ENCODE assay signal across 19 cellular contexts in genomic region chr19:4541114-4541805, GRCh38. TPM values are rescaled to one million over a fixed set of nuclear protein-coding genes. Genes with fewer than 3 reads are reported as not detected.
DNase-seq lines count a peak whose midpoint lies in the region; ATAC-seq and TF ChIP-seq lines count a peak whose summit lies in the region.
"Had no signal": no experiment of that assay in that cellular context is flagged by ENCODE, and none has a peak within 500 bp of the region (broad histone marks: within the 10 kb centered on the region; RNA-seq: fewer than 3 reads in every experiment).

No MANE protein-coding gene starts in this region.

- H3K27ac ChIP-seq in right lobe of liver: peak overlapping the region in 2 of 3 donors; percentile 66
- H3K27ac ChIP-seq: 22Rv1 had no signal

- peaks cover 12% of the 10 kb centered on the region for H3K4me1 Mint-ChIP-seq in activated CD4-positive, alpha-beta T cell treated with anti-CD3 and anti-CD28 coated beads, Interleukin-2, amount 10 ng/mL, durations not matched to agents 24 days and 14 days

- intact Hi-C loops in right lobe of liver (cut with DNase I): no loop called here
- intact Hi-C loops in activated CD4-positive, alpha-beta T cell treated with anti-CD3 and anti-CD28 coated beads, Interleukin-2, amount 10 ng/mL, durations not matched to agents 24 days and 14 days (cut with micrococcal nuclease): no loop called here

- H3K36me3 ChIP-seq in right lobe of liver: peaks cover 0 to 3% (median 1%) of the 10 kb centered on the region in 4 donors

- H3K27me3 Mint-ChIP-seq in activated CD4-positive, alpha-beta T cell treated with anti-CD3 and anti-CD28 coated beads, Interleukin-2, amount 10 ng/mL, durations not matched to agents 24 days and 14 days: no peaks in the 10 kb centered on the region

- no peak overlapping the region for H3K27ac Mint-ChIP-seq in activated CD4-positive, alpha-beta T cell treated with anti-CD3 and anti-CD28 coated beads, Interleukin-2, amount 10 ng/mL, durations not matched to agents 24 days and 14 days

- peaks cover 0 to 32% (median 5%) of the 10 kb centered on the region in 4 donors for H3K4me1 ChIP-seq in right lobe of liver

- no peaks in the 10 kb centered on the region for H3K9me3 ChIP-seq in right lobe of liver

- H3K4me3 Mint-ChIP-seq in activated CD4-positive, alpha-beta T cell treated with anti-CD3 and anti-CD28 coated beads, Interleukin-2, amount 10 ng/mL, durations not matched to agents 24 days and 14 days: no peak overlapping the region
- H3K4me3 Mint-ChIP-seq: H9 had no signal

- H3K36me3 Mint-ChIP-seq in activated CD4-positive, alpha-beta T cell treated with anti-CD3 and anti-CD28 coated beads, Interleukin-2, amount 10 ng/mL, durations not matched to agents 24 days and 14 days (ENCODE audit: low read depth): no peaks in the 10 kb centered on the region

- ATAC-seq in right lobe of liver (peak in 1 of 4 donors; percentile 17), HG02610 (IDR thresholded peaks at IDR 0.05; ENCODE audit: unreplicated experiment) (no peak)

- no peaks in the 10 kb centered on the region for H3K9me3 Mint-ChIP-seq in activated CD4-positive, alpha-beta T cell treated with anti-CD3 and anti-CD28 coated beads, Interleukin-2, amount 10 ng/mL, durations not matched to agents 24 days and 14 days

- H3K27me3 ChIP-seq in right lobe of liver: no peaks in the 10 kb centered on the region

- DNase-seq in SIG-M5 treated with dmso at 0.1 percent for 504 hours (lab: John Stamatoyannopoulos, UW; ENCODE audit: unreplicated experiment): peak; percentile 16
- DNase-seq in SIG-M5 (lab: John Stamatoyannopoulos, UW): no peak
- peak; percentile 83 for DNase-seq in SKM-1 treated with dmso at 0.1 percent for 144 hours (lab: John Stamatoyannopoulos, UW; ENCODE audit: unreplicated experiment)
- DNase-seq in right lobe of liver: no peak
- DNase-seq in DMS153 treated with DMSO at 0.1 percent for 48 hours (lab: John Stamatoyannopoulos, UW; ENCODE audit: unreplicated experiment): no peak
- DNase-seq in activated CD4-positive, alpha-beta T cell treated with anti-CD3 and anti-CD28 coated beads, Interleukin-2, amount 10 ng/mL, durations not matched to agents 24 days and 14 days: no peak
- DNase-seq in NCI-H2107 (lab: John Stamatoyannopoulos, UW): no peak
- DNase-seq: C1 segment of cervical spinal cord, COR-L47, DMS153, H9, KBM-7, NCI-H187 treated with DMSO at 0.1 percent for 48 hours, NCI-H2171, NCI-H446 treated with DMSO at 0.1 percent for 48 hours, NCI-H748 treated with DMSO at 0.1 percent for 48 hours, SHP77 treated with DMSO at 0.1 percent for 48 hours had no signal

- WGBS in right lobe of liver (ENCODE audit: insufficient coverage, low coverage, low lambda C conversion rate, missing lambda C conversion rate): 27% methylated on average over 12 of the region's 12 CpGs

- H3K4me3 ChIP-seq in right lobe of liver: no peak overlapping the region

- no peak for TF ChIP-seq POLR2A in right lobe of liver (IDR thresholded peaks at IDR 0.05)

- TF ChIP-seq CTCF in right lobe of liver (IDR thresholded peaks at IDR 0.05): no peak

RNA-seq across cellular contexts. Expression of gene LRG1, which starts 1.4 kb away (rescaled TPM):
- total RNA-seq in right lobe of liver: 1,000 to 10,000 TPM in 2 of 6 experiments, 100 to 1,000 TPM in 4; 331 to 1,334 (median 524) TPM
- total RNA-seq in activated CD4-positive, alpha-beta T cell treated with anti-CD3 and anti-CD28 coated beads, Interleukin-2, amount 10 ng/mL, durations not matched to agents 24 days and 14 days: 0.24 and 0.40 TPM in 2 replicates

RNA-seq across cellular contexts. Expression of gene PLIN5, which starts 6.2 kb away (rescaled TPM):
- total RNA-seq in right lobe of liver: 100 to 1,000 TPM in 4 of 6 experiments, 10 to 100 TPM in 2; 35.0 to 149 (median 117) TPM
- not detected in 2 replicates for total RNA-seq in activated CD4-positive, alpha-beta T cell treated with anti-CD3 and anti-CD28 coated beads, Interleukin-2, amount 10 ng/mL, durations not matched to agents 24 days and 14 days

RNA-seq across cellular contexts. Expression of gene SEMA6B, which starts 18.2 kb away (rescaled TPM):
- 1 to 10 TPM; 1.0 to 6.5 (median 2.3) TPM for total RNA-seq in right lobe of liver
- total RNA-seq in activated CD4-positive, alpha-beta T cell treated with anti-CD3 and anti-CD28 coated beads, Interleukin-2, amount 10 ng/mL, durations not matched to agents 24 days and 14 days: 0.40 TPM in 1 of 2 replicates, not detected in the other

RNA-seq across cellular contexts. Expression of gene PLIN4, which starts 23.0 kb away (rescaled TPM):
- 10 to 100 TPM; 28.4 to 51.2 (median 39.3) TPM for total RNA-seq in right lobe of liver
- total RNA-seq in activated CD4-positive, alpha-beta T cell treated with anti-CD3 and anti-CD28 coated beads, Interleukin-2, amount 10 ng/mL, durations not matched to agents 24 days and 14 days: not detected in 2 replicates

Comparison
In these comparisons a context has a peak if more than half of its experiments do, and no peak if none do; other contexts are left out.
1. DNase-seq: peak in SIG-M5 treated with dmso at 0.1 percent for 504 hours (single experiment) and SKM-1 treated with dmso at 0.1 percent for 144 hours (single experiment); none in SIG-M5 (single experiment), right lobe of liver (0 of 3), DMS153 treated with DMSO at 0.1 percent for 48 hours (single experiment), activated CD4-positive, alpha-beta T cell treated with anti-CD3 and anti-CD28 coated beads, Interleukin-2, amount 10 ng/mL, durations not matched to agents 24 days and 14 days (single experiment) and NCI-H2107 (single experiment).
2. RNA of gene LRG1, which starts 1.4 kb away (total RNA-seq): 331 to 1,334 TPM in right lobe of liver; 0.24 to 0.40 TPM in activated CD4-positive, alpha-beta T cell treated with anti-CD3 and anti-CD28 coated beads, Interleukin-2, amount 10 ng/mL, durations not matched to agents 24 days and 14 days; every median in the first group is over 100 times any median in the second.
3. RNA of gene PLIN5, which starts 6.2 kb away (total RNA-seq): 35.0 to 149 TPM in right lobe of liver; not detected in activated CD4-positive, alpha-beta T cell treated with anti-CD3 and anti-CD28 coated beads, Interleukin-2, amount 10 ng/mL, durations not matched to agents 24 days and 14 days; every median in the first group is over 10 times any median in the second.